14 cellular contexts compared by ENCODE assay signal in the genomic region with DNA sequence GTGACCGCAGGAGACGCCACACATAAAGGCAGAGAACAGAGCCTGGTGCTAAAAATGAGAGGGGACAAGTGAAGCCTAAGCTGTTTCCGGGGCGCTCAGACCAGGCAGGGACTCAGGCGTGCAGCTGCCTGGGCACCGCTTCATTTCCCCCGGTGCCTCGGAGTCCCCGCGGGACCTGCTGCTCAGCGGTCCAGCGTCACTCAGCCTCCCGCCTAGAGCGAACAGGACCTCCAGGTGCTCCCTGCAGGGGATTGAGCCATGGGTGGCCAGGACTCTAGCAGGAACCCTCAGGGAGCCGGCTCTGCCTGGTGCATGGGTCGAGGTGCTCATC. TPM values are rescaled to one million over a fixed set of nuclear protein-coding genes. Genes with fewer than 3 reads are reported as not detected.
DNase-seq lines count a peak whose midpoint lies in the region; ATAC-seq and TF ChIP-seq lines count a peak whose summit lies in the region.
"Had no signal": no experiment of that assay in that cellular context is flagged by ENCODE, and none has a peak within 500 bp of the region (broad histone marks: within the 10 kb centered on the region; RNA-seq: fewer than 3 reads in every experiment).

No MANE protein-coding gene starts in this region.

- in situ Hi-C loops in gastrocnemius medialis (cut with MboI; ENCODE audit: low sequenced_read_pairs in 4 of 4), result no loop called here

- intact Hi-C loops in esophagus squamous epithelium (cut with DNase I), result no loop called here
- intact Hi-C loops in gastrocnemius medialis (cut with DNase I; ENCODE audit: low total_unique reads), result no loop called here

- H3K4me3 Mint-ChIP-seq in activated T-cell treated with anti-CD3 and anti-CD28 coated beads, Interleukin-2, amount 50 U/mL, for 72 hours, result no peak overlapping the region
- H3K4me3 Mint-ChIP-seq: activated naive CD8-positive, alpha-beta T cell treated with anti-CD3 and anti-CD28 coated beads for 36 hours; T-helper 17 cell had no signal

- TF ChIP-seq POLR2A in esophagus squamous epithelium (IDR thresholded peaks at IDR 0.05) (no peak), gastrocnemius medialis (IDR thresholded peaks at IDR 0.05) (no peak)

- no peak overlapping the region for H3K27ac Mint-ChIP-seq in activated T-cell treated with anti-CD3 and anti-CD28 coated beads, Interleukin-2, amount 50 U/mL, for 72 hours
- H3K27ac Mint-ChIP-seq: activated naive CD8-positive, alpha-beta T cell treated with anti-CD3 and anti-CD28 coated beads for 36 hours; T-helper 17 cell had no signal

- no peaks in the 10 kb centered on the region for H3K9me3 ChIP-seq in esophagus squamous epithelium
- H3K9me3 ChIP-seq in gastrocnemius medialis, result no peaks in the 10 kb centered on the region
- H3K9me3 ChIP-seq: MG63, neutrophil had no signal

- no peak for TF ChIP-seq CTCF in esophagus squamous epithelium (IDR thresholded peaks at IDR 0.05)
- no peak for TF ChIP-seq CTCF in gastrocnemius medialis (IDR thresholded peaks at IDR 0.05 in 4 of 5, conservative IDR thresholded peaks at IDR 0.05 in 1 of 5)

- no peaks in the 10 kb centered on the region for H3K27me3 ChIP-seq in esophagus squamous epithelium
- no peaks in the 10 kb centered on the region for H3K27me3 ChIP-seq in gastrocnemius medialis
- H3K27me3 ChIP-seq: MG63 had no signal

- H3K4me1 ChIP-seq in esophagus squamous epithelium (peaks cover 57 to 100% (median 81%) of the 10 kb centered on the region in 3 donors), gastrocnemius medialis (peaks cover 56 to 86% of the 10 kb centered on the region in 2 donors)

- H3K4me3 ChIP-seq in esophagus squamous epithelium, result no peak overlapping the region
- no peak overlapping the region for H3K4me3 ChIP-seq in gastrocnemius medialis
- H3K4me3 ChIP-seq: MG63 had no signal

- no peaks in the 10 kb centered on the region for H3K9me3 Mint-ChIP-seq in activated T-cell treated with anti-CD3 and anti-CD28 coated beads, Interleukin-2, amount 50 U/mL, for 72 hours
- H3K9me3 Mint-ChIP-seq: activated naive CD8-positive, alpha-beta T cell treated with anti-CD3 and anti-CD28 coated beads for 36 hours had no signal

- H3K36me3 ChIP-seq in esophagus squamous epithelium (no peaks in the 10 kb centered on the region), gastrocnemius medialis (no peaks in the 10 kb centered on the region)
- H3K36me3 ChIP-seq: MG63, neutrophil had no signal

- peaks cover 11% of the 10 kb centered on the region for H3K4me1 Mint-ChIP-seq in activated T-cell treated with anti-CD3 and anti-CD28 coated beads, Interleukin-2, amount 50 U/mL, for 72 hours (ENCODE audit: low read depth)

- no peaks in the 10 kb centered on the region for H3K36me3 Mint-ChIP-seq in activated T-cell treated with anti-CD3 and anti-CD28 coated beads, Interleukin-2, amount 50 U/mL, for 72 hours (ENCODE audit: insufficient read depth in 2 of 2)
- H3K36me3 Mint-ChIP-seq: activated naive CD8-positive, alpha-beta T cell treated with anti-CD3 and anti-CD28 coated beads for 36 hours had no signal

- peak overlapping the region in 3 of 4 donors; percentile 64 to 97 (median 76) for H3K27ac ChIP-seq in esophagus squamous epithelium
- peak overlapping the region in 3 of 4 donors; percentile 38 to 64 (median 46) for H3K27ac ChIP-seq in gastrocnemius medialis
- H3K27ac ChIP-seq: neutrophil had no signal

- 72 to 100% methylated on average over 2 to 13 of the region's 16 CpGs for WGBS in esophagus squamous epithelium, 2 donors

- no peaks in the 10 kb centered on the region for H3K27me3 Mint-ChIP-seq in activated T-cell treated with anti-CD3 and anti-CD28 coated beads, Interleukin-2, amount 50 U/mL, for 72 hours (ENCODE audit: low read depth)
- H3K27me3 Mint-ChIP-seq: activated naive CD8-positive, alpha-beta T cell treated with anti-CD3 and anti-CD28 coated beads for 36 hours; T-helper 17 cell had no signal

- ATAC-seq in GM19351 (IDR thresholded peaks at IDR 0.05; ENCODE audit: unreplicated experiment), result peak; percentile 37
- ATAC-seq in gastrocnemius medialis, result no peak
- ATAC-seq in activated T-cell treated with anti-CD3 and anti-CD28 coated beads, Interleukin-2, amount 50 U/mL, for 72 hours (replicated peaks in 1 of 2), result no peak
- ATAC-seq: stimulated activated naive CD8-positive, alpha-beta T cell treated with anti-CD3 and anti-CD28 coated beads, Interleukin-15, Interleukin-2, amounts not matched to agents 100 U/mL and 50 U/mL, for 24 hours; T-helper 17 cell had no signal

- DNase-seq in NCI-H146 (lab: John Stamatoyannopoulos, UW) (peak; percentile 64), esophagus squamous epithelium (lab: John Stamatoyannopoulos, UW) (no peak), gastrocnemius medialis (no peak), pons (ENCODE audit: low spot score) (no peak), RPMI8226 (no peak)
- no peak for DNase-seq in activated T-cell treated with anti-CD3 and anti-CD28 coated beads, Interleukin-2, amount 50 U/mL, for 72 hours
- DNase-seq: activated naive CD8-positive, alpha-beta T cell treated with anti-CD3 and anti-CD28 coated beads for 36 hours; DMS153; MG63; stimulated activated CD4-positive, alpha-beta T cell treated with anti-CD3 and anti-CD28 coated beads, Interleukin-1b, Interleukin-23, amount 100 ng/mL, for 48 hours; stimulated activated naive CD8-positive, alpha-beta T cell treated with anti-CD3 and anti-CD28 coated beads, Interleukin-15, Interleukin-2, amounts not matched to agents 100 U/mL and 50 U/mL, for 24 hours; T-helper 17 cell had no signal

RNA-seq across cellular contexts. Expression of a gene that starts 31.0 kb away (rescaled TPM):
- total RNA-seq in esophagus squamous epithelium (10 to 100 TPM; 23.4 to 52.0 (median 27.1) TPM), gastrocnemius medialis (10 to 100 TPM in 3 of 4 donors, 1 to 10 TPM in 1; 7.9 to 32.8 (median 15.4) TPM)
- total RNA-seq in activated T-cell treated with anti-CD3 and anti-CD28 coated beads, Interleukin-2, amount 50 U/mL, for 72 hours, result 10 to 100 TPM; 10.1 to 11.3 TPM
